8 cellular contexts compared by ENCODE assay signal in the genomic region with DNA sequence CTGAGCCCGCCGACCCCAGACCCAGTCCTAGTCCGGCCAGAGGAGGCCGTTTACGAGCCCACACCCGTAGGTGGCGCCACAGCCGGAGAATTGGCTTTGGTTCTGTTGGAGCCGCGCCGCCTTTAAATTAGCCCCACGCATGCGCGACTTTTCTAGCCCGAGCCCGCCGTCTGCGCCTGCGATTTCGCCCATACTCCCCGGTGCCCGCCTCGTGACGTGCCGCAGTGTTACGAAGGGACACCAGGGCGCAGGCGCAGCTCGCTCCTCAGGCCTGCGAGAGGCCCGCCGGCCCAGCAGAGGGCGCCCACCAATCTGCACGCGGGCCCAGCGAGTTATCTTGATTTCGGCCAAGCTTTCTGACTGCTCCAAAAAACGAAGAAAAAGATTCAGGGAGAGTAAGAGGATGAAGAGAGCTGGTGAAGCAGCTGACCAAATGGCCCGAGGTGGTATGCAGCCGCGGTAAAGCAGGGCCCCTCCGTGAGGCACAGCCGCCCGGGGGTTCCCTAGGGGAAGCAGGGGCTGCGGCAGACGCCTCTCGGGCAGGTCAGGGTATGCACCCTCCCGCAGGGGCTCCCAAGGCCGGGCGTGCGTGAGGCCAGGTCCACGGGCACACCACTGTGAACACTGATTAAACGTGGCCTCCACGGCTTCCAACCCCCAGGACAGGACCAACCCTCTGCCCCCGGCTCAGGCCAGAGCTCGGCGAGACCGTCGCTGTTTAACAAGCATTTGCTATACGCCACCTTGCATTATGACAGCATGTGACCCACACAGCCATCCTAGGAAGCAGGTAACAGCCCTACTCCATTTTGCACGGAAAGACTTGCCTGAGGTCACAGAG. TPM values are rescaled to one million over a fixed set of nuclear protein-coding genes. Genes with fewer than 3 reads are reported as not detected.
DNase-seq lines count a peak whose midpoint lies in the region; ATAC-seq lines count a peak whose summit lies in the region.

No MANE protein-coding gene starts in this region.

- peaks cover 25% of the 10 kb centered on the region for H3K4me1 ChIP-seq in CD4-positive, CD25-positive, alpha-beta regulatory T cell (ENCODE audit: control insufficient read depth, insufficient read depth, low read length, poor library complexity, severe bottlenecking)

- no peaks in the 10 kb centered on the region for H3K9me3 ChIP-seq in CD4-positive, CD25-positive, alpha-beta regulatory T cell (ENCODE audit: control insufficient read depth in 2 of 2, low read length in 2 of 2)

- H3K4me1 Mint-ChIP-seq in CD4-positive, CD25-positive, alpha-beta regulatory T cell: peaks cover 13 to 31% (median 20%) of the 10 kb centered on the region in 4 donors
- peaks cover 16 to 19% of the 10 kb centered on the region in 2 donors for H3K4me1 Mint-ChIP-seq in effector memory CD8-positive, alpha-beta T cell (ENCODE audit: low read depth in 2 of 2)
- peaks cover 19% of the 10 kb centered on the region for H3K4me1 Mint-ChIP-seq in memory B cell

- H3K36me3 ChIP-seq in CD4-positive, CD25-positive, alpha-beta regulatory T cell (ENCODE audit: control insufficient read depth, insufficient read depth, low read length): peaks cover 28% of the 10 kb centered on the region

- ATAC-seq in CD4-positive, CD25-positive, alpha-beta regulatory T cell (ENCODE audit: low read depth in 2 of 2): peak; percentile 89
- ATAC-seq in GM19438 (IDR thresholded peaks at IDR 0.05; ENCODE audit: low read depth, unreplicated experiment): peak; percentile 88
- ATAC-seq in HG03575 (IDR thresholded peaks at IDR 0.05; ENCODE audit: extremely low read depth, insufficient number of reproducible peaks, low FRiP score, unreplicated experiment): peak; percentile 57
- peak; percentile 87 for ATAC-seq in effector memory CD8-positive, alpha-beta T cell (replicated peaks)
- peak; percentile 91 for ATAC-seq in memory B cell (ENCODE audit: low read depth)

- peak overlapping the region; percentile 85 for H3K4me3 ChIP-seq in CD4-positive, CD25-positive, alpha-beta regulatory T cell (ENCODE audit: low read depth, low read length)

- H3K27me3 ChIP-seq in CD4-positive, CD25-positive, alpha-beta regulatory T cell (ENCODE audit: control insufficient read depth, insufficient read depth, low read length): no peaks in the 10 kb centered on the region

- peak overlapping the region; percentile 95 to 100 (median 98) for H3K4me3 Mint-ChIP-seq in CD4-positive, CD25-positive, alpha-beta regulatory T cell
- H3K4me3 Mint-ChIP-seq in effector memory CD8-positive, alpha-beta T cell: peak overlapping the region; percentile 92 to 100
- H3K4me3 Mint-ChIP-seq in memory B cell: peak overlapping the region; percentile 96

- H3K27ac Mint-ChIP-seq in CD4-positive, CD25-positive, alpha-beta regulatory T cell: peak overlapping the region; percentile 93 to 99 (median 97)
- peak overlapping the region; percentile 92 to 97 for H3K27ac Mint-ChIP-seq in effector memory CD8-positive, alpha-beta T cell
- H3K27ac Mint-ChIP-seq in memory B cell: peak overlapping the region; percentile 94

- H3K27me3 Mint-ChIP-seq in CD4-positive, CD25-positive, alpha-beta regulatory T cell: peaks cover 4% of the 10 kb centered on the region
- H3K27me3 Mint-ChIP-seq in effector memory CD8-positive, alpha-beta T cell: no peaks in the 10 kb centered on the region
- H3K27me3 Mint-ChIP-seq in memory B cell: no peaks in the 10 kb centered on the region

- peak; percentile 98 to 99 (median 99) for DNase-seq in CD4-positive, CD25-positive, alpha-beta regulatory T cell
- DNase-seq in NCI-H82 treated with DMSO at 0.1 percent for 48 hours (lab: John Stamatoyannopoulos, UW; ENCODE audit: unreplicated experiment) (peak; percentile 96), memory B cell (ENCODE audit: low spot score in 2 of 2) (peak; percentile 99)
- DNase-seq in activated CD8-positive, alpha-beta memory T cell treated with anti-CD3 and anti-CD28 coated beads for 1 hour (ENCODE audit: extremely low read depth in 1 of 2, low read depth in 1 of 2): peak; percentile 92 to 98
- peak; percentile 99 for DNase-seq in effector memory CD8-positive, alpha-beta T cell
- peak; percentile 97 for DNase-seq in stimulated activated CD8-positive, alpha-beta memory T cell treated with anti-CD3 and anti-CD28 coated beads, Interleukin-12 subunit alpha, Interleukin-12 subunit beta, amount 100 ng/mL, for 24 hours (ENCODE audit: extremely low read depth)

- no peaks in the 10 kb centered on the region for H3K9me3 Mint-ChIP-seq in CD4-positive, CD25-positive, alpha-beta regulatory T cell
- no peaks in the 10 kb centered on the region for H3K9me3 Mint-ChIP-seq in effector memory CD8-positive, alpha-beta T cell
- no peaks in the 10 kb centered on the region for H3K9me3 Mint-ChIP-seq in memory B cell

- peaks cover 12% of the 10 kb centered on the region for H3K36me3 Mint-ChIP-seq in CD4-positive, CD25-positive, alpha-beta regulatory T cell
- H3K36me3 Mint-ChIP-seq in effector memory CD8-positive, alpha-beta T cell (ENCODE audit: insufficient read depth): peaks cover 60% of the 10 kb centered on the region
- H3K36me3 Mint-ChIP-seq in memory B cell: peaks cover 11% of the 10 kb centered on the region

- peak overlapping the region; percentile 85 for H3K27ac ChIP-seq in CD4-positive, CD25-positive, alpha-beta regulatory T cell (ENCODE audit: insufficient read depth, low read length, poor library complexity, severe bottlenecking)

RNA-seq across cellular contexts. Expression of a gene that starts 32.8 kb away (rescaled TPM):
- total RNA-seq in CD4-positive, CD25-positive, alpha-beta regulatory T cell: 94.4 TPM
- 100 to 1,000 TPM; 235 to 283 (median 264) TPM for polyA plus RNA-seq in CD4-positive, CD25-positive, alpha-beta regulatory T cell

Comparison
In these comparisons a context has a peak if more than half of its experiments do, and no peak if none do; other contexts are left out.
1. Peak in every context shown above with its lines: DNase-seq, ATAC-seq, H3K4me3 ChIP-seq and H3K27ac ChIP-seq.